In genomic region chr16:30046588-30046987, GRCh38 we compare ENCODE assay signal across 2 cellular contexts.
TF ChIP-seq lines count a peak whose summit lies in the region.

No MANE protein-coding gene starts in this region.

TF ChIP-seq in HEK293, 187 proteins besides CTCF, POLR2A, EP300 and RAD21:
- peak; percentile 79; the same call in 1 of the 2 replicates for TF ChIP-seq ZNF768 (tag by site-specific recombination; IDR thresholded peaks at IDR 0.05)
- TF ChIP-seq, protein P1, sequence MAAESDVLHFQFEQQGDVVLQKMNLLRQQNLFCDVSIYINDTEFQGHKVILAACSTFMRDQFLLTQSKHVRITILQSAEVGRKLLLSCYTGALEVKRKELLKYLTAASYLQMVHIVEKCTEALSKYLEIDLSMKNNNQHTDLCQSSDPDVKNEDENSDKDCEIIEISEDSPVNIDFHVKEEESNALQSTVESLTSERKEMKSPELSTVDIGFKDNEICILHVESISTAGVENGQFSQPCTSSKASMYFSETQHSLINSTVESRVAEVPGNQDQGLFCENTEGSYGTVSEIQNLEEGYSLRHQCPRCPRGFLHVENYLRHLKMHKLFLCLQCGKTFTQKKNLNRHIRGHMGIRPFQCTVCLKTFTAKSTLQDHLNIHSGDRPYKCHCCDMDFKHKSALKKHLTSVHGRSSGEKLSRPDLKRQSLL (tag by site-specific recombination; IDR thresholded peaks at IDR 0.05) = no peak
- peak; percentile 82; the same call in 1 of the 2 replicates for TF ChIP-seq ZNF664 (tag by site-specific recombination; IDR thresholded peaks at IDR 0.05)
- TF ChIP-seq ZNF558 (tag by site-specific recombination; IDR thresholded peaks at IDR 0.05) = no peak

TF ChIP-seq in H1, 55 proteins besides CTCF, POLR2A, EP300 and RAD21:
- no peak for TF ChIP-seq SP1 (IDR thresholded peaks at IDR 0.05; ENCODE audit: low read depth, low read length)
- no peak for TF ChIP-seq SAP30 (IDR thresholded peaks at IDR 0.05; ENCODE audit: insufficient read depth, insufficient replicate concordance, low read length)
- TF ChIP-seq SIX5 (IDR thresholded peaks at IDR 0.05; ENCODE audit: low read depth, low read length) = no peak
- TF ChIP-seq, protein P2, sequence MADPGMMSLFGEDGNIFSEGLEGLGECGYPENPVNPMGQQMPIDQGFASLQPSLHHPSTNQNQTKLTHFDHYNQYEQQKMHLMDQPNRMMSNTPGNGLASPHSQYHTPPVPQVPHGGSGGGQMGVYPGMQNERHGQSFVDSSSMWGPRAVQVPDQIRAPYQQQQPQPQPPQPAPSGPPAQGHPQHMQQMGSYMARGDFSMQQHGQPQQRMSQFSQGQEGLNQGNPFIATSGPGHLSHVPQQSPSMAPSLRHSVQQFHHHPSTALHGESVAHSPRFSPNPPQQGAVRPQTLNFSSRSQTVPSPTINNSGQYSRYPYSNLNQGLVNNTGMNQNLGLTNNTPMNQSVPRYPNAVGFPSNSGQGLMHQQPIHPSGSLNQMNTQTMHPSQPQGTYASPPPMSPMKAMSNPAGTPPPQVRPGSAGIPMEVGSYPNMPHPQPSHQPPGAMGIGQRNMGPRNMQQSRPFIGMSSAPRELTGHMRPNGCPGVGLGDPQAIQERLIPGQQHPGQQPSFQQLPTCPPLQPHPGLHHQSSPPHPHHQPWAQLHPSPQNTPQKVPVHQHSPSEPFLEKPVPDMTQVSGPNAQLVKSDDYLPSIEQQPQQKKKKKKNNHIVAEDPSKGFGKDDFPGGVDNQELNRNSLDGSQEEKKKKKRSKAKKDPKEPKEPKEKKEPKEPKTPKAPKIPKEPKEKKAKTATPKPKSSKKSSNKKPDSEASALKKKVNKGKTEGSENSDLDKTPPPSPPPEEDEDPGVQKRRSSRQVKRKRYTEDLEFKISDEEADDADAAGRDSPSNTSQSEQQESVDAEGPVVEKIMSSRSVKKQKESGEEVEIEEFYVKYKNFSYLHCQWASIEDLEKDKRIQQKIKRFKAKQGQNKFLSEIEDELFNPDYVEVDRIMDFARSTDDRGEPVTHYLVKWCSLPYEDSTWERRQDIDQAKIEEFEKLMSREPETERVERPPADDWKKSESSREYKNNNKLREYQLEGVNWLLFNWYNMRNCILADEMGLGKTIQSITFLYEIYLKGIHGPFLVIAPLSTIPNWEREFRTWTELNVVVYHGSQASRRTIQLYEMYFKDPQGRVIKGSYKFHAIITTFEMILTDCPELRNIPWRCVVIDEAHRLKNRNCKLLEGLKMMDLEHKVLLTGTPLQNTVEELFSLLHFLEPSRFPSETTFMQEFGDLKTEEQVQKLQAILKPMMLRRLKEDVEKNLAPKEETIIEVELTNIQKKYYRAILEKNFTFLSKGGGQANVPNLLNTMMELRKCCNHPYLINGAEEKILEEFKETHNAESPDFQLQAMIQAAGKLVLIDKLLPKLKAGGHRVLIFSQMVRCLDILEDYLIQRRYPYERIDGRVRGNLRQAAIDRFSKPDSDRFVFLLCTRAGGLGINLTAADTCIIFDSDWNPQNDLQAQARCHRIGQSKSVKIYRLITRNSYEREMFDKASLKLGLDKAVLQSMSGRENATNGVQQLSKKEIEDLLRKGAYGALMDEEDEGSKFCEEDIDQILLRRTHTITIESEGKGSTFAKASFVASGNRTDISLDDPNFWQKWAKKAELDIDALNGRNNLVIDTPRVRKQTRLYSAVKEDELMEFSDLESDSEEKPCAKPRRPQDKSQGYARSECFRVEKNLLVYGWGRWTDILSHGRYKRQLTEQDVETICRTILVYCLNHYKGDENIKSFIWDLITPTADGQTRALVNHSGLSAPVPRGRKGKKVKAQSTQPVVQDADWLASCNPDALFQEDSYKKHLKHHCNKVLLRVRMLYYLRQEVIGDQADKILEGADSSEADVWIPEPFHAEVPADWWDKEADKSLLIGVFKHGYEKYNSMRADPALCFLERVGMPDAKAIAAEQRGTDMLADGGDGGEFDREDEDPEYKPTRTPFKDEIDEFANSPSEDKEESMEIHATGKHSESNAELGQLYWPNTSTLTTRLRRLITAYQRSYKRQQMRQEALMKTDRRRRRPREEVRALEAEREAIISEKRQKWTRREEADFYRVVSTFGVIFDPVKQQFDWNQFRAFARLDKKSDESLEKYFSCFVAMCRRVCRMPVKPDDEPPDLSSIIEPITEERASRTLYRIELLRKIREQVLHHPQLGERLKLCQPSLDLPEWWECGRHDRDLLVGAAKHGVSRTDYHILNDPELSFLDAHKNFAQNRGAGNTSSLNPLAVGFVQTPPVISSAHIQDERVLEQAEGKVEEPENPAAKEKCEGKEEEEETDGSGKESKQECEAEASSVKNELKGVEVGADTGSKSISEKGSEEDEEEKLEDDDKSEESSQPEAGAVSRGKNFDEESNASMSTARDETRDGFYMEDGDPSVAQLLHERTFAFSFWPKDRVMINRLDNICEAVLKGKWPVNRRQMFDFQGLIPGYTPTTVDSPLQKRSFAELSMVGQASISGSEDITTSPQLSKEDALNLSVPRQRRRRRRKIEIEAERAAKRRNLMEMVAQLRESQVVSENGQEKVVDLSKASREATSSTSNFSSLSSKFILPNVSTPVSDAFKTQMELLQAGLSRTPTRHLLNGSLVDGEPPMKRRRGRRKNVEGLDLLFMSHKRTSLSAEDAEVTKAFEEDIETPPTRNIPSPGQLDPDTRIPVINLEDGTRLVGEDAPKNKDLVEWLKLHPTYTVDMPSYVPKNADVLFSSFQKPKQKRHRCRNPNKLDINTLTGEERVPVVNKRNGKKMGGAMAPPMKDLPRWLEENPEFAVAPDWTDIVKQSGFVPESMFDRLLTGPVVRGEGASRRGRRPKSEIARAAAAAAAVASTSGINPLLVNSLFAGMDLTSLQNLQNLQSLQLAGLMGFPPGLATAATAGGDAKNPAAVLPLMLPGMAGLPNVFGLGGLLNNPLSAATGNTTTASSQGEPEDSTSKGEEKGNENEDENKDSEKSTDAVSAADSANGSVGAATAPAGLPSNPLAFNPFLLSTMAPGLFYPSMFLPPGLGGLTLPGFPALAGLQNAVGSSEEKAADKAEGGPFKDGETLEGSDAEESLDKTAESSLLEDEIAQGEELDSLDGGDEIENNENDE (IDR thresholded peaks at IDR 0.05; ENCODE audit: insufficient replicate concordance, low read length) = no peak
- TF ChIP-seq TEAD4 (IDR thresholded peaks at IDR 0.05; ENCODE audit: low read depth, low read length) = no peak
TF ChIP-seq in H1: peak in this region for 0.
